ENCODE assay signal across 8 cellular contexts in genomic region chr1:50968021-50968883, GRCh38. TPM values are rescaled to one million over a fixed set of nuclear protein-coding genes. Genes with fewer than 3 reads are reported as not detected.
DNase-seq lines count a peak whose midpoint lies in the region; TF ChIP-seq lines count a peak whose summit lies in the region.

No MANE protein-coding gene starts in this region.

- no peaks in the 10 kb centered on the region for H3K9me3 ChIP-seq in HEK293 (ENCODE audit: control insufficient read depth, insufficient read depth, low read depth, low read length)
- H3K9me3 ChIP-seq in osteoblast (ENCODE audit: low read depth, low read length): no peaks in the 10 kb centered on the region
- no peaks in the 10 kb centered on the region for H3K9me3 ChIP-seq in thymus (ENCODE audit: control insufficient read depth)

- POLR2A ChIA-PET in HEK293 (lab: Yijun Ruan, JAX): interaction anchor here (0.9 to 4.6 kb wide), 9 partner anchors 8 to 267 kb away, joined by 3 to 157 read pairs (median 4); partner anchors contain the start of genes FAF1 and RNF11

- H3K4me2 ChIP-seq in osteoblast (ENCODE audit: insufficient read depth, low read length): peak overlapping the region; percentile 99

- peak overlapping the region; percentile 97 for H2AFZ ChIP-seq in osteoblast (ENCODE audit: low read length)

- H3K4me1 Mint-ChIP-seq in activated naive CD4-positive, alpha-beta T cell treated with anti-CD3 and anti-CD28 coated beads, Interleukin-2, amount 50 U/mL, for 24 hours: peaks cover 27% of the 10 kb centered on the region

- peaks cover 45% of the 10 kb centered on the region for H3K79me2 ChIP-seq in osteoblast (ENCODE audit: insufficient read depth, low read length)

- DNase-seq in GDM1 (lab: John Stamatoyannopoulos, UW): peak; percentile 93
- peak; percentile 86 for DNase-seq in MV-4-11 (lab: John Stamatoyannopoulos, UW)
- peak; percentile 89 for DNase-seq in SK-N-DZ (ENCODE audit: low spot score)
- peak; percentile 95 for DNase-seq in glomerular visceral epithelial cell (ENCODE audit: extremely low spot score)
- DNase-seq in osteoblast (ENCODE audit: insufficient read length, low spot score, missing footprints): peak; percentile 97

- H3K36me3 Mint-ChIP-seq in activated naive CD4-positive, alpha-beta T cell treated with anti-CD3 and anti-CD28 coated beads, Interleukin-2, amount 50 U/mL, for 24 hours: no peaks in the 10 kb centered on the region

- CTCF ChIA-PET in HEK293 (lab: Yijun Ruan, JAX): interaction anchor here (0.6 to 1.6 kb wide), 6 partner anchors 8 to 555 kb away, joined by 3 to 5 read pairs (median 4); partner anchors contain the start of gene FAF1

- peaks cover 7% of the 10 kb centered on the region for H3K27me3 Mint-ChIP-seq in activated naive CD4-positive, alpha-beta T cell treated with anti-CD3 and anti-CD28 coated beads, Interleukin-2, amount 50 U/mL, for 24 hours

- peak overlapping the region; percentile 82 for H3K27ac Mint-ChIP-seq in activated naive CD4-positive, alpha-beta T cell treated with anti-CD3 and anti-CD28 coated beads, Interleukin-2, amount 50 U/mL, for 24 hours

- H3K27ac ChIP-seq in HEK293 (ENCODE audit: extremely low read depth, low read depth, low read length) (peak overlapping the region; percentile 99), osteoblast (ENCODE audit: low read depth, low read length) (peak overlapping the region; percentile 98), thymus (ENCODE audit: low read depth) (peak overlapping the region; percentile 98)

- TF ChIP-seq CTCF in HEK293 (tag by site-specific recombination; IDR thresholded peaks at IDR 0.05) (peak; percentile 83), osteoblast (IDR thresholded peaks at IDR 0.05; ENCODE audit: extremely low read depth, low read depth, low read length) (peak; percentile 18)

- no peaks in the 10 kb centered on the region for H3K9me3 Mint-ChIP-seq in activated naive CD4-positive, alpha-beta T cell treated with anti-CD3 and anti-CD28 coated beads, Interleukin-2, amount 50 U/mL, for 24 hours

- peak overlapping the region; percentile 98 for H3K4me3 Mint-ChIP-seq in activated naive CD4-positive, alpha-beta T cell treated with anti-CD3 and anti-CD28 coated beads, Interleukin-2, amount 50 U/mL, for 24 hours

- H3K4me1 ChIP-seq in HEK293 (ENCODE audit: control insufficient read depth, insufficient read depth, low read length) (peaks cover 2% of the 10 kb centered on the region; the same call in 1 of the 2 replicates), osteoblast (ENCODE audit: insufficient read depth, low read length) (peaks cover 7% of the 10 kb centered on the region), thymus (ENCODE audit: control insufficient read depth, insufficient read depth, low read length) (peaks cover 5% of the 10 kb centered on the region)

- H4K20me1 ChIP-seq in osteoblast (ENCODE audit: insufficient read depth, low read length): no peaks in the 10 kb centered on the region

- H3K36me3 ChIP-seq in HEK293 (ENCODE audit: control insufficient read depth in 2 of 2, insufficient read depth in 1 of 2, low read length in 2 of 2) (no peaks in the 10 kb centered on the region), osteoblast (ENCODE audit: insufficient read depth, low read length) (no peaks in the 10 kb centered on the region), thymus (ENCODE audit: control insufficient read depth, insufficient read depth) (no peaks in the 10 kb centered on the region)

- under 1% methylated on average over 80 of the region's 80 CpGs for WGBS in thymus

- no peaks in the 10 kb centered on the region for H3K27me3 ChIP-seq in osteoblast (ENCODE audit: insufficient read depth, low read length)
- no peaks in the 10 kb centered on the region for H3K27me3 ChIP-seq in thymus (ENCODE audit: control insufficient read depth, insufficient read depth)

- H3K4me3 ChIP-seq in HEK293 (ENCODE audit: low read depth, low read length) (peak overlapping the region; percentile 91), osteoblast (ENCODE audit: insufficient read depth, low read length) (peak overlapping the region; percentile 97), thymus (ENCODE audit: low read length) (peak overlapping the region; percentile 91)

TF ChIP-seq in HEK293, 187 proteins besides CTCF, POLR2A, EP300 and RAD21 (continues in another document):
- peak; percentile 100 for TF ChIP-seq ZNF362 (tag by site-specific recombination; IDR thresholded peaks at IDR 0.05)
- TF ChIP-seq ZNF280C (tag by site-specific recombination; IDR thresholded peaks at IDR 0.05): no peak
- no peak for TF ChIP-seq ZNF645 (tag by site-specific recombination; IDR thresholded peaks at IDR 0.05)
- TF ChIP-seq ZBTB17 (tag by site-specific recombination; IDR thresholded peaks at IDR 0.05): peak; percentile 97
- 0 out of 2 replicates have a peak, but pooled peaks have one; percentile 13 for TF ChIP-seq ZBTB21 (tag by site-specific recombination; IDR thresholded peaks at IDR 0.05)
- TF ChIP-seq YY1 (tag by site-specific recombination; IDR thresholded peaks at IDR 0.05): no peak
- TF ChIP-seq ZBTB26 (tag by site-specific recombination; optimal IDR thresholded peaks at IDR 0.05): peak; percentile 94
- TF ChIP-seq ZNF133 (tag by site-specific recombination; IDR thresholded peaks at IDR 0.05): no peak
- TF ChIP-seq ZNF157 (tag by site-specific recombination; IDR thresholded peaks at IDR 0.05): no peak
- no peak for TF ChIP-seq ZNF274 (IDR thresholded peaks at IDR 0.05; ENCODE audit: low read length)
- TF ChIP-seq ZNF274 (tag by site-specific recombination; IDR thresholded peaks at IDR 0.05; ENCODE audit: borderline replicate concordance): no peak
- peak; percentile 33 for TF ChIP-seq WT1 (tag by site-specific recombination; IDR thresholded peaks at IDR 0.05)
- no peak for TF ChIP-seq ZNF391 (tag by site-specific recombination; IDR thresholded peaks at IDR 0.05; ENCODE audit: borderline replicate concordance, low read depth)
- TF ChIP-seq ZNF121 (tag by site-specific recombination; IDR thresholded peaks at IDR 0.05): peak; percentile 36; the same call in 1 of the 2 replicates
- no peak for TF ChIP-seq ZNF112 (tag by site-specific recombination; IDR thresholded peaks at IDR 0.05)
- TF ChIP-seq ZNF350 (tag by site-specific recombination; IDR thresholded peaks at IDR 0.05): no peak
- peak; percentile 98 for TF ChIP-seq ZBTB20 (tag by site-specific recombination; IDR thresholded peaks at IDR 0.05)
- TF ChIP-seq OSR2 (tag by site-specific recombination; IDR thresholded peaks at IDR 0.05): no peak
- no peak for TF ChIP-seq ZNF16 (tag by site-specific recombination; IDR thresholded peaks at IDR 0.05; ENCODE audit: low read depth)
- TF ChIP-seq ZNF596 (tag by site-specific recombination; IDR thresholded peaks at IDR 0.05): no peak
- peak; percentile 86 for TF ChIP-seq ZFHX2 (tag by site-specific recombination; conservative IDR thresholded peaks at IDR 0.05)

RNA-seq across cellular contexts. Expression of gene CDKN2C, which starts 1.8 kb away (rescaled TPM):
- 64.1 and 65.1 TPM in 2 replicates for polyA plus RNA-seq in SK-N-DZ (2014; cell fraction: cytosol; rRNA removed)
- polyA plus RNA-seq in SK-N-DZ (2014; cell fraction: nucleus; rRNA removed): 36.5 and 43.2 TPM in 2 replicates
- 18.9 and 34.4 TPM in 2 replicates for total RNA-seq in osteoblast
- 24.2 TPM for polyA plus RNA-seq in thymus

RNA-seq across cellular contexts. Expression of gene FAF1, which starts 8.2 kb away (rescaled TPM):
- 59.5 and 84.5 TPM in 2 replicates for polyA plus RNA-seq in SK-N-DZ (2014; cell fraction: cytosol; rRNA removed)
- polyA plus RNA-seq in SK-N-DZ (2014; cell fraction: nucleus; rRNA removed): 38.0 and 39.2 TPM in 2 replicates
- 40.5 and 52.2 TPM in 2 replicates for total RNA-seq in osteoblast
- 39.1 TPM for polyA plus RNA-seq in thymus

Comparison
In these comparisons a context has a peak if more than half of its experiments do, and no peak if none do; other contexts are left out.
1. Peak in every context shown above with its lines: DNase-seq, H3K4me3 ChIP-seq and H3K27ac ChIP-seq.